ENCODE assay signal across 32 cellular contexts in the genomic region with DNA sequence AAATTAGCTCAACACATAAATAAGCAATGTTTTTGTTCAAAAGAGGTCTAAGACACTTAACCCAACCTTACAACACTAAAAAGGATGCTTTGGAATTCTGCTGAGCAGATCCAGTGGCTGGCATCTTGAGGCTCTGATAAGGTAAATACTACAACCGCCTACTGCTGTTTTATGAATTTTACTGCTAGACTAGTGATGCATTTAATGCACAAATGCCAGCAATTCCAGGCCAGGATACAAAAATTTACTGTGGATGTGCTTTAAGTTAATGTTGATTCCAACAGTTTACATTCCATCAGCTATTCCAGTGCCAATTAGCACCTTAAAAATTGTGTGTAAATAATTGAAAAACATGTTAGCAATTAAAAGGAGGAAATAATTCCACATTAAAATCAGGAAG.
"Had no signal": no experiment of that assay in that cellular context is flagged by ENCODE, and none has a peak within 500 bp of the region (broad histone marks: within the 10 kb centered on the region; RNA-seq: fewer than 3 reads in every experiment).

No MANE protein-coding gene starts in this region.

- ATAC-seq: activated CD8-positive, alpha-beta T cell treated with anti-CD3 and anti-CD28 coated beads for 36 hours; activated naive CD4-positive, alpha-beta T cell treated with anti-CD3 and anti-CD28 coated beads, Interleukin-2, amount 50 U/mL, for 72 hours; activated T-cell treated with anti-CD3 and anti-CD28 coated beads, Interleukin-2, amount 50 U/mL, for 4 hours; activated T-cell treated with anti-CD3 and anti-CD28 coated beads, Interleukin-2, amount 50 U/mL, for 72 hours; activated T-helper 17 cell treated with anti-CD3 and anti-CD28 coated beads, Interleukin-2, amount 50 U/mL, for 72 hours; body of pancreas had no signal

- H3K4me1 ChIP-seq: breast epithelium had no signal

- DNase-seq: activated B cell treated with CpG ODN at 0.5 μM for 24 hours; activated CD4-positive, alpha-beta memory T cell treated with anti-CD3 and anti-CD28 coated beads for 36 hours; activated CD4-positive, alpha-beta T cell treated with anti-CD3 and anti-CD28 coated beads for 4 hours; activated CD4-positive, alpha-beta T cell treated with anti-CD3 and anti-CD28 coated beads, Interleukin-2, amount 10 ng/mL, durations not matched to agents 24 days and 14 days; activated CD4-positive, alpha-beta T cell treated with anti-CD3 and anti-CD28 coated beads, Interleukin-2, amount 50 U/mL, for 1 hour; activated CD4-positive, alpha-beta T cell treated with anti-CD3 and anti-CD28 coated beads, Interleukin-2, amount 50 U/mL, for 4 hours; activated CD4-positive, CD25-positive, alpha-beta regulatory T cell treated with anti-CD3 and anti-CD28 coated beads, Interleukin-2, amount 50 U/mL, for 72 hours; activated CD8-positive, alpha-beta memory T cell treated with anti-CD3 and anti-CD28 coated beads, Interleukin-2, amount 50 U/mL, for 4 hours; activated CD8-positive, alpha-beta T cell treated with anti-CD3 and anti-CD28 coated beads for 36 hours; activated effector memory CD4-positive, alpha-beta T cell treated with anti-CD3 and anti-CD28 coated beads, Interleukin-2, amount 50 U/mL, for 16 hours; activated gamma-delta T cell treated with Interleukin-2 at 50 U/mL for 16 hours; activated naive CD4-positive, alpha-beta T cell; activated naive CD4-positive, alpha-beta T cell treated with anti-CD3 and anti-CD28 coated beads for 36 hours; activated naive CD4-positive, alpha-beta T cell treated with anti-CD3 and anti-CD28 coated beads, Interleukin-2, amount 50 U/mL, for 16 hours; activated naive CD8-positive, alpha-beta T cell treated with anti-CD3 and anti-CD28 coated beads for 36 hours; activated T-cell treated with anti-CD3 and anti-CD28 coated beads for 4 hours; activated T-cell treated with anti-CD3 and anti-CD28 coated beads, Interleukin-2, amount 50 U/mL, for 1 hour; activated T-cell treated with anti-CD3 and anti-CD28 coated beads, Interleukin-2, amount 50 U/mL, for 4 hours; activated T-cell treated with anti-CD3 and anti-CD28 coated beads, Interleukin-2, amount 50 U/mL, for 72 hours; adrenal gland; amniotic stem cell; aorta; body of pancreas; brain microvascular endothelial cell; central memory CD4-positive, alpha-beta T cell; T-helper 1 cell; T-helper 2 cell; T-helper 9 cell had no signal

- H3K36me3 ChIP-seq: adrenal gland, brain microvascular endothelial cell, breast epithelium had no signal

- H3K27me3 ChIP-seq: adrenal gland, body of pancreas, brain microvascular endothelial cell, breast epithelium had no signal

- H3K27ac ChIP-seq: adrenal gland, body of pancreas, brain microvascular endothelial cell, breast epithelium, VCaP had no signal

- H3K4me3 ChIP-seq: adrenal gland, body of pancreas, breast epithelium had no signal

- H3K9me3 ChIP-seq: adrenal gland, body of pancreas, breast epithelium had no signal
